Comparison of ENCODE assay signal across 1 cellular context in the genomic region with DNA sequence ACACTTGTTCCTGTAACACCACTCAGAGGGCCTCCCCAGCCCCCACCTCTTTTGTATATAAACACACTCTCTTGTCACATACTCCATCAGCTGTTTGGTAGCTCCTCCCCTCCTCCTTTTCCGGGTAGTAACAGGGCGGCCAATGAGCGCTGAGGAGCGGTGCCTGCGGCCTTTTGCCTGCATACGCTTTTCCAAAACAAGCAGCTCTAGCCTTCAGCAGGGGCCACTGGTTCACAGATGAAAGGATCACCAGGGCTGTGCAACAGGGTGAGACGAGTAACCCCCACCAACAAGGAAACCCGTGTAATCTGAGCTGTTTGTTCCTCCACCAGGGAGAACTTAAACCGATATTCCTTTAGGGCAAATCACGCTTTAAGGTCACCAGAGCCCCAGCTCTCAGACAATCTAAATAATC.
A peak's percentile ranks its signal among the peaks of the same experiment; 100 is the strongest.
TF ChIP-seq lines count a peak whose summit lies in the region.

No MANE protein-coding gene starts in this region.

TF ChIP-seq in HepG2, 621 proteins besides CTCF, POLR2A, EP300 and RAD21 (continued from another document and continues in another):
- TF ChIP-seq, protein P1, sequence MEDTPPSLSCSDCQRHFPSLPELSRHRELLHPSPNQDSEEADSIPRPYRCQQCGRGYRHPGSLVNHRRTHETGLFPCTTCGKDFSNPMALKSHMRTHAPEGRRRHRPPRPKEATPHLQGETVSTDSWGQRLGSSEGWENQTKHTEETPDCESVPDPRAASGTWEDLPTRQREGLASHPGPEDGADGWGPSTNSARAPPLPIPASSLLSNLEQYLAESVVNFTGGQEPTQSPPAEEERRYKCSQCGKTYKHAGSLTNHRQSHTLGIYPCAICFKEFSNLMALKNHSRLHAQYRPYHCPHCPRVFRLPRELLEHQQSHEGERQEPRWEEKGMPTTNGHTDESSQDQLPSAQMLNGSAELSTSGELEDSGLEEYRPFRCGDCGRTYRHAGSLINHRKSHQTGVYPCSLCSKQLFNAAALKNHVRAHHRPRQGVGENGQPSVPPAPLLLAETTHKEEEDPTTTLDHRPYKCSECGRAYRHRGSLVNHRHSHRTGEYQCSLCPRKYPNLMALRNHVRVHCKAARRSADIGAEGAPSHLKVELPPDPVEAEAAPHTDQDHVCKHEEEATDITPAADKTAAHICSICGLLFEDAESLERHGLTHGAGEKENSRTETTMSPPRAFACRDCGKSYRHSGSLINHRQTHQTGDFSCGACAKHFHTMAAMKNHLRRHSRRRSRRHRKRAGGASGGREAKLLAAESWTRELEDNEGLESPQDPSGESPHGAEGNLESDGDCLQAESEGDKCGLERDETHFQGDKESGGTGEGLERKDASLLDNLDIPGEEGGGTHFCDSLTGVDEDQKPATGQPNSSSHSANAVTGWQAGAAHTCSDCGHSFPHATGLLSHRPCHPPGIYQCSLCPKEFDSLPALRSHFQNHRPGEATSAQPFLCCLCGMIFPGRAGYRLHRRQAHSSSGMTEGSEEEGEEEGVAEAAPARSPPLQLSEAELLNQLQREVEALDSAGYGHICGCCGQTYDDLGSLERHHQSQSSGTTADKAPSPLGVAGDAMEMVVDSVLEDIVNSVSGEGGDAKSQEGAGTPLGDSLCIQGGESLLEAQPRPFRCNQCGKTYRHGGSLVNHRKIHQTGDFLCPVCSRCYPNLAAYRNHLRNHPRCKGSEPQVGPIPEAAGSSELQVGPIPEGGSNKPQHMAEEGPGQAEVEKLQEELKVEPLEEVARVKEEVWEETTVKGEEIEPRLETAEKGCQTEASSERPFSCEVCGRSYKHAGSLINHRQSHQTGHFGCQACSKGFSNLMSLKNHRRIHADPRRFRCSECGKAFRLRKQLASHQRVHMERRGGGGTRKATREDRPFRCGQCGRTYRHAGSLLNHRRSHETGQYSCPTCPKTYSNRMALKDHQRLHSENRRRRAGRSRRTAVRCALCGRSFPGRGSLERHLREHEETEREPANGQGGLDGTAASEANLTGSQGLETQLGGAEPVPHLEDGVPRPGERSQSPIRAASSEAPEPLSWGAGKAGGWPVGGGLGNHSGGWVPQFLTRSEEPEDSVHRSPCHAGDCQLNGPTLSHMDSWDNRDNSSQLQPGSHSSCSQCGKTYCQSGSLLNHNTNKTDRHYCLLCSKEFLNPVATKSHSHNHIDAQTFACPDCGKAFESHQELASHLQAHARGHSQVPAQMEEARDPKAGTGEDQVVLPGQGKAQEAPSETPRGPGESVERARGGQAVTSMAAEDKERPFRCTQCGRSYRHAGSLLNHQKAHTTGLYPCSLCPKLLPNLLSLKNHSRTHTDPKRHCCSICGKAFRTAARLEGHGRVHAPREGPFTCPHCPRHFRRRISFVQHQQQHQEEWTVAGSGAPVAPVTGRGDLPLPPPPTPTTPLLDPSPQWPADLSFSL (CRISPR knock-in tag; IDR thresholded peaks at IDR 0.05) = no peak
- TF ChIP-seq ZMAT3 (CRISPR knock-in tag; conservative IDR thresholded peaks at IDR 0.05) (no peak; the same call in 1 of the 2 replicates), PHF5A (CRISPR knock-in tag; IDR thresholded peaks at IDR 0.05; ENCODE audit: low read depth, unreplicated experiment) (peak; percentile 49), GATAD1 (CRISPR knock-in tag; IDR thresholded peaks at IDR 0.05) (peak; percentile 37; the same call in 1 of the 2 replicates), ARHGAP35 (CRISPR knock-in tag; IDR thresholded peaks at IDR 0.05; ENCODE audit: borderline replicate concordance) (no peak), TGIF2 (CRISPR knock-in tag; IDR thresholded peaks at IDR 0.05) (peak; percentile 85), ZNF350 (CRISPR knock-in tag; IDR thresholded peaks at IDR 0.05; ENCODE audit: borderline replicate concordance, low read depth) (peak; percentile 67; the same call in 1 of the 2 replicates), ZNF343 (CRISPR knock-in tag; IDR thresholded peaks at IDR 0.05) (no peak), SMARCE1 (IDR thresholded peaks at IDR 0.05; ENCODE audit: borderline replicate concordance) (no peak), NCOA2 (CRISPR knock-in tag; IDR thresholded peaks at IDR 0.05) (peak; percentile 75), KLF11 (CRISPR knock-in tag; IDR thresholded peaks at IDR 0.05) (no peak), NKX3-1 (CRISPR knock-in tag; IDR thresholded peaks at IDR 0.05) (no peak), EZH2 (conservative IDR thresholded peaks at IDR 0.05; ENCODE audit: low read depth, low read length) (no peak), ZNF781 (CRISPR knock-in tag; IDR thresholded peaks at IDR 0.05; ENCODE audit: borderline replicate concordance, not compliant biosample characterization) (no peak), MBD4 (IDR thresholded peaks at IDR 0.05; ENCODE audit: borderline replicate concordance, low read length) (no peak; the same call in 1 of the 2 replicates), ZNF431 (CRISPR knock-in tag; IDR thresholded peaks at IDR 0.05; ENCODE audit: borderline replicate concordance, low read depth) (no peak; the same call in 1 of the 2 replicates), ZNF883 (CRISPR knock-in tag; IDR thresholded peaks at IDR 0.05; ENCODE audit: not compliant biosample characterization) (no peak), ESRRA (CRISPR knock-in tag; IDR thresholded peaks at IDR 0.05; ENCODE audit: low read depth) (peak; percentile 81), NR2F1 (CRISPR knock-in tag; IDR thresholded peaks at IDR 0.05) (peak in 1 of 2 experiments; percentile 56; a peak in 1 of 4 replicates), ZNF230 (CRISPR knock-in tag; IDR thresholded peaks at IDR 0.05) (no peak), ZBTB8A (CRISPR knock-in tag; IDR thresholded peaks at IDR 0.05; ENCODE audit: borderline replicate concordance, low read depth) (no peak), ADNP (CRISPR knock-in tag; IDR thresholded peaks at IDR 0.05) (no peak), PHB2 (IDR thresholded peaks at IDR 0.05; ENCODE audit: partially characterized antibody) (no peak), ZNF20 (CRISPR knock-in tag; IDR thresholded peaks at IDR 0.05) (no peak), KLF12 (CRISPR knock-in tag; IDR thresholded peaks at IDR 0.05; ENCODE audit: borderline replicate concordance) (peak; percentile 58; the same call in 1 of the 2 replicates), ZSCAN21 (CRISPR knock-in tag; IDR thresholded peaks at IDR 0.05; ENCODE audit: borderline replicate concordance) (no peak), CBX1 (IDR thresholded peaks at IDR 0.05; ENCODE audit: low read depth) (no peak), CCDC6 (CRISPR knock-in tag; IDR thresholded peaks at IDR 0.05) (peak; percentile 40; the same call in 1 of the 2 replicates), IKZF1 (IDR thresholded peaks at IDR 0.05) (no peak), ZNF577 (CRISPR knock-in tag; IDR thresholded peaks at IDR 0.05; ENCODE audit: borderline replicate concordance, low read depth) (no peak), ZNF558 (CRISPR knock-in tag; IDR thresholded peaks at IDR 0.05; ENCODE audit: borderline replicate concordance) (no peak), SMYD3 (CRISPR knock-in tag; IDR thresholded peaks at IDR 0.05) (0 out of 2 replicates have a peak, but pooled peaks have one; percentile 58), DPF2 (CRISPR knock-in tag; IDR thresholded peaks at IDR 0.05; ENCODE audit: borderline replicate concordance, low read depth) (0 out of 2 replicates have a peak, but pooled peaks have one; percentile 32), ZNF256 (CRISPR knock-in tag; conservative IDR thresholded peaks at IDR 0.05) (no peak), ATF7 (IDR thresholded peaks at IDR 0.05) (no peak), ATF7 (CRISPR knock-in tag; IDR thresholded peaks at IDR 0.05) (no peak; the same call in 1 of the 2 replicates), ELF1 (CRISPR knock-in tag; IDR thresholded peaks at IDR 0.05) (peak; percentile 97), SNRNP70 (IDR thresholded peaks at IDR 0.05; ENCODE audit: low read depth, low read length) (no peak), ZNF10 (CRISPR knock-in tag; IDR thresholded peaks at IDR 0.05; ENCODE audit: borderline replicate concordance, low read depth) (no peak), KDM5A (IDR thresholded peaks at IDR 0.05; ENCODE audit: borderline replicate concordance, low read length) (no peak; the same call in 1 of the 2 replicates), ZNF615 (CRISPR knock-in tag; IDR thresholded peaks at IDR 0.05; ENCODE audit: borderline replicate concordance) (no peak), HOXA7 (CRISPR knock-in tag; IDR thresholded peaks at IDR 0.05) (no peak), NR2C2 (CRISPR knock-in tag; IDR thresholded peaks at IDR 0.05; ENCODE audit: borderline replicate concordance) (peak; percentile 23; the same call in 1 of the 2 replicates), CAMTA2 (CRISPR knock-in tag; IDR thresholded peaks at IDR 0.05; ENCODE audit: borderline replicate concordance) (no peak), THYN1 (CRISPR knock-in tag; IDR thresholded peaks at IDR 0.05; ENCODE audit: borderline replicate concordance, low read depth) (no peak)
- TF ChIP-seq, protein P2, sequence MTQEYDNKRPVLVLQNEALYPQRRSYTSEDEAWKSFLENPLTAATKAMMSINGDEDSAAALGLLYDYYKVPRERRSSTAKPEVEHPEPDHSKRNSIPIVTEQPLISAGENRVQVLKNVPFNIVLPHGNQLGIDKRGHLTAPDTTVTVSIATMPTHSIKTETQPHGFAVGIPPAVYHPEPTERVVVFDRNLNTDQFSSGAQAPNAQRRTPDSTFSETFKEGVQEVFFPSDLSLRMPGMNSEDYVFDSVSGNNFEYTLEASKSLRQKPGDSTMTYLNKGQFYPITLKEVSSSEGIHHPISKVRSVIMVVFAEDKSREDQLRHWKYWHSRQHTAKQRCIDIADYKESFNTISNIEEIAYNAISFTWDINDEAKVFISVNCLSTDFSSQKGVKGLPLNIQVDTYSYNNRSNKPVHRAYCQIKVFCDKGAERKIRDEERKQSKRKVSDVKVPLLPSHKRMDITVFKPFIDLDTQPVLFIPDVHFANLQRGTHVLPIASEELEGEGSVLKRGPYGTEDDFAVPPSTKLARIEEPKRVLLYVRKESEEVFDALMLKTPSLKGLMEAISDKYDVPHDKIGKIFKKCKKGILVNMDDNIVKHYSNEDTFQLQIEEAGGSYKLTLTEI (CRISPR knock-in tag; conservative IDR thresholded peaks at IDR 0.05) = no peak
- TF ChIP-seq, protein P3, sequence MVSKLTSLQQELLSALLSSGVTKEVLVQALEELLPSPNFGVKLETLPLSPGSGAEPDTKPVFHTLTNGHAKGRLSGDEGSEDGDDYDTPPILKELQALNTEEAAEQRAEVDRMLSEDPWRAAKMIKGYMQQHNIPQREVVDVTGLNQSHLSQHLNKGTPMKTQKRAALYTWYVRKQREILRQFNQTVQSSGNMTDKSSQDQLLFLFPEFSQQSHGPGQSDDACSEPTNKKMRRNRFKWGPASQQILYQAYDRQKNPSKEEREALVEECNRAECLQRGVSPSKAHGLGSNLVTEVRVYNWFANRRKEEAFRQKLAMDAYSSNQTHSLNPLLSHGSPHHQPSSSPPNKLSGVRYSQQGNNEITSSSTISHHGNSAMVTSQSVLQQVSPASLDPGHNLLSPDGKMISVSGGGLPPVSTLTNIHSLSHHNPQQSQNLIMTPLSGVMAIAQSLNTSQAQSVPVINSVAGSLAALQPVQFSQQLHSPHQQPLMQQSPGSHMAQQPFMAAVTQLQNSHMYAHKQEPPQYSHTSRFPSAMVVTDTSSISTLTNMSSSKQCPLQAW (CRISPR knock-in tag; IDR thresholded peaks at IDR 0.05) = peak; percentile 97
- TF ChIP-seq, protein P4, sequence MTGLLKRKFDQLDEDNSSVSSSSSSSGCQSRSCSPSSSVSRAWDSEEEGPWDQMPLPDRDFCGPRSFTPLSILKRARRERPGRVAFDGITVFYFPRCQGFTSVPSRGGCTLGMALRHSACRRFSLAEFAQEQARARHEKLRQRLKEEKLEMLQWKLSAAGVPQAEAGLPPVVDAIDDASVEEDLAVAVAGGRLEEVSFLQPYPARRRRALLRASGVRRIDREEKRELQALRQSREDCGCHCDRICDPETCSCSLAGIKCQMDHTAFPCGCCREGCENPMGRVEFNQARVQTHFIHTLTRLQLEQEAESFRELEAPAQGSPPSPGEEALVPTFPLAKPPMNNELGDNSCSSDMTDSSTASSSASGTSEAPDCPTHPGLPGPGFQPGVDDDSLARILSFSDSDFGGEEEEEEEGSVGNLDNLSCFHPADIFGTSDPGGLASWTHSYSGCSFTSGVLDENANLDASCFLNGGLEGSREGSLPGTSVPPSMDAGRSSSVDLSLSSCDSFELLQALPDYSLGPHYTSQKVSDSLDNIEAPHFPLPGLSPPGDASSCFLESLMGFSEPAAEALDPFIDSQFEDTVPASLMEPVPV (CRISPR knock-in tag; IDR thresholded peaks at IDR 0.05) = no peak
- TF ChIP-seq, protein P5, sequence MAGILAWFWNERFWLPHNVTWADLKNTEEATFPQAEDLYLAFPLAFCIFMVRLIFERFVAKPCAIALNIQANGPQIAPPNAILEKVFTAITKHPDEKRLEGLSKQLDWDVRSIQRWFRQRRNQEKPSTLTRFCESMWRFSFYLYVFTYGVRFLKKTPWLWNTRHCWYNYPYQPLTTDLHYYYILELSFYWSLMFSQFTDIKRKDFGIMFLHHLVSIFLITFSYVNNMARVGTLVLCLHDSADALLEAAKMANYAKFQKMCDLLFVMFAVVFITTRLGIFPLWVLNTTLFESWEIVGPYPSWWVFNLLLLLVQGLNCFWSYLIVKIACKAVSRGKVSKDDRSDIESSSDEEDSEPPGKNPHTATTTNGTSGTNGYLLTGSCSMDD (CRISPR knock-in tag; IDR thresholded peaks at IDR 0.05) = no peak
- TF ChIP-seq, protein P6, sequence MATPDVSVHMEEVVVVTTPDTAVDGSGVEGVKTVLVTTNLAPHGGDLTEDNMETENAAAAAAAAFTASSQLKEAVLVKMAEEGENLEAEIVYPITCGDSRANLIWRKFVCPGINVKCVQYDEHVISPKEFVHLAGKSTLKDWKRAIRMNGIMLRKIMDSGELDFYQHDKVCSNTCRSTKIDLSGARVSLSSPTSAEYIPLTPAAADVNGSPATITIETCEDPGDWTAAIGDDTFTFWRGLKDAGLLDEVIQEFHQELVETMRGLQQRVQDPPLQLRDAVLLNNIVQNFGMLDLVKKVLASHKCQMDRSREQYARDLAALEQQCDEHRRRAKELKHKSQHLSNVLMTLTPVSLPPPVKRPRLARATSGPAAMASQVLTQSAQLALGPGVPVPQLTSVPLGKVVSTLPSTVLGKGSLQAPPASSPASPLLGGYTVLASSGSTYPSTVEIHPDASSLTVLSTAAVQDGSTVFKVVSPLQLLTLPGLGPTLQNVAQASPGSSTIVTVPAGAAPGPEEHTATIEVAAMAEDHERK (CRISPR knock-in tag; IDR thresholded peaks at IDR 0.05; ENCODE audit: low read depth) = peak; percentile 24; the same call in 1 of the 2 replicates
- TF ChIP-seq, protein P7, sequence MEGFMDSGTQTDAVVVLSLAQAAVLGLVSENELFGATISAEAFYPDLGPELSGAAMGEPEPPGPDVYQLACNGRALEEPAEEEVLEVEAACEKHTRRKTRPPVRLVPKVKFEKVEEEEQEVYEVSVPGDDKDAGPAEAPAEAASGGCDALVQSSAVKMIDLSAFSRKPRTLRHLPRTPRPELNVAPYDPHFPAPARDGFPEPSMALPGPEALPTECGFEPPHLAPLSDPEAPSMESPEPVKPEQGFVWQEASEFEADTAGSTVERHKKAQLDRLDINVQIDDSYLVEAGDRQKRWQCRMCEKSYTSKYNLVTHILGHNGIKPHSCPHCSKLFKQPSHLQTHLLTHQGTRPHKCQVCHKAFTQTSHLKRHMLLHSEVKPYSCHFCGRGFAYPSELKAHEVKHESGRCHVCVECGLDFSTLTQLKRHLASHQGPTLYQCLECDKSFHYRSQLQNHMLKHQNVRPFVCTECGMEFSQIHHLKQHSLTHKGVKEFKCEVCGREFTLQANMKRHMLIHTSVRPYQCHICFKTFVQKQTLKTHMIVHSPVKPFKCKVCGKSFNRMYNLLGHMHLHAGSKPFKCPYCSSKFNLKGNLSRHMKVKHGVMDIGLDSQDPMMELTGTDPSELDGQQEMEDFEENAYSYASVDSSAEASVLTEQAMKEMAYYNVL (CRISPR knock-in tag; IDR thresholded peaks at IDR 0.05; ENCODE audit: borderline replicate concordance) = peak; percentile 68; the same call in 1 of the 2 replicates
